Comparison of ENCODE assay signal across 25 cellular contexts in genomic region chr19:34182125-34182524, GRCh38. TPM values are rescaled to one million over a fixed set of nuclear protein-coding genes. Genes with fewer than 3 reads are reported as not detected.
DNase-seq lines count a peak whose midpoint lies in the region; ATAC-seq, FAIRE-seq and TF ChIP-seq lines count a peak whose summit lies in the region.
"Had no signal": no experiment of that assay in that cellular context is flagged by ENCODE, and none has a peak within 500 bp of the region (broad histone marks: within the 10 kb centered on the region; RNA-seq: fewer than 3 reads in every experiment).

No MANE protein-coding gene starts in this region.

- no peaks in the 10 kb centered on the region for H3K9me3 ChIP-seq in CD4-positive, alpha-beta memory T cell (ENCODE audit: control insufficient read depth in 1 of 2, low read length in 2 of 2)
- H3K9me3 ChIP-seq in K562 (replicated peaks; ENCODE audit: control insufficient read depth, insufficient read depth, low read depth, low read length): no peaks in the 10 kb centered on the region
- no peaks in the 10 kb centered on the region for H3K9me3 ChIP-seq in Karpas-422 (ENCODE audit: low read length)
- H3K9me3 ChIP-seq: left lung had no signal

- H3K27ac ChIP-seq in C4-2B (peak overlapping the region; percentile 46), K562 (ENCODE audit: extremely low read depth, low read depth, low read length) (no peak overlapping the region), Karpas-422 (ENCODE audit: low read length) (no peak overlapping the region)
- H3K27ac ChIP-seq in CD4-positive, alpha-beta memory T cell (ENCODE audit: low read depth, low read length): no peak overlapping the region
- H3K27ac ChIP-seq: coronary artery, left lung, SK-N-MC had no signal

- H3K9me1 ChIP-seq in K562 (ENCODE audit: control insufficient read depth, insufficient read depth, low read length): peaks cover 2% of the 10 kb centered on the region

- no peaks in the 10 kb centered on the region for H3K27me3 ChIP-seq in CD4-positive, alpha-beta memory T cell (ENCODE audit: insufficient read depth, low read length)
- H3K27me3 ChIP-seq in K562 (ENCODE audit: control insufficient read depth in 2 of 2, insufficient read depth in 2 of 2, low read length in 2 of 2) (no peaks in the 10 kb centered on the region), Karpas-422 (ENCODE audit: low read length) (no peaks in the 10 kb centered on the region)
- H3K27me3 ChIP-seq: left lung had no signal

- H3K9me2 ChIP-seq in Karpas-422 (replicated peaks; ENCODE audit: insufficient read depth, low read length): no peaks in the 10 kb centered on the region

- H4K20me1 ChIP-seq in K562 (replicated peaks; ENCODE audit: control insufficient read depth, insufficient read depth, low read length): peaks cover 31% of the 10 kb centered on the region
- peaks cover 87% of the 10 kb centered on the region for H4K20me1 ChIP-seq in Karpas-422 (ENCODE audit: insufficient read depth, low read depth, low read length)

- H3K4me3 Mint-ChIP-seq in CD4-positive, alpha-beta memory T cell: peak overlapping the region in 6 of 8 donors; percentile 23 to 67 (median 54)
- peak overlapping the region; percentile 23 for H3K4me3 Mint-ChIP-seq in natural killer cell treated with Interleukin-12 subunit alpha and Interleukin-12 subunit beta and Interleukin-15 and Interleukin-18, amount 100 ng/mL, for 72 hours
- H3K4me3 Mint-ChIP-seq: activated CD4-positive, alpha-beta memory T cell treated with anti-CD3 and anti-CD28 coated beads for 36 hours; H9 had no signal

- TF ChIP-seq POLR2A in K562 (conservative IDR thresholded peaks at IDR 0.05): no peak
- no peak for TF ChIP-seq POLR2A in GM12891 (IDR thresholded peaks at IDR 0.05; ENCODE audit: low read depth, low read length)

- H3K9ac ChIP-seq in K562 (ENCODE audit: insufficient read depth in 1 of 2, low read depth in 2 of 2, low read length in 2 of 2) (no peak overlapping the region), Karpas-422 (ENCODE audit: low read length) (no peak overlapping the region)

- H2AFZ ChIP-seq in K562 (ENCODE audit: low read depth, low read length): no peak overlapping the region
- no peak overlapping the region for H2AFZ ChIP-seq in Karpas-422 (ENCODE audit: low read length)

- H3K4me2 ChIP-seq in K562 (ENCODE audit: insufficient read depth, low read length) (no peak overlapping the region), Karpas-422 (ENCODE audit: low read depth, low read length, poor library complexity, severe bottlenecking) (no peak overlapping the region)

- no peak for TF ChIP-seq RAD21 in K562 (CRISPR knock-in tag; conservative IDR thresholded peaks at IDR 0.05 in 1 of 2, IDR thresholded peaks at IDR 0.05 in 1 of 2)

- no peaks in the 10 kb centered on the region for H3K36me3 ChIP-seq in CD4-positive, alpha-beta memory T cell (ENCODE audit: insufficient read depth, low read length)
- peaks cover 25% of the 10 kb centered on the region for H3K36me3 ChIP-seq in K562 (ENCODE audit: control insufficient read depth, insufficient read depth, low read length)
- H3K36me3 ChIP-seq in Karpas-422 (ENCODE audit: insufficient read depth, low read length): peaks cover 18% of the 10 kb centered on the region; the same call in 1 of the 2 replicates
- H3K36me3 ChIP-seq: left lung had no signal

- in situ Hi-C loops in K562 (cut with MboI): no loop called here

- CTCF ChIA-PET in CD4-positive, alpha-beta memory T cell (lab: Charles Lee; ENCODE audit: partially characterized antibody): no interaction called here
- CTCF ChIA-PET in K562 (lab: Yijun Ruan, JAX; ENCODE audit: low intra/inter-chr PET ratio): no interaction called here

- H3K4me1 ChIP-seq in CD4-positive, alpha-beta memory T cell (ENCODE audit: insufficient read depth, low read length): peaks cover 97% of the 10 kb centered on the region
- peaks cover 10 to 28% of the 10 kb centered on the region in 2 experiments for H3K4me1 ChIP-seq in K562 (replicated peaks in 1 of 2; ENCODE audit: control insufficient read depth in 2 of 2, insufficient read depth in 2 of 2, low read length in 2 of 2)
- H3K4me1 ChIP-seq in Karpas-422 (ENCODE audit: low read length): peaks cover 57% of the 10 kb centered on the region

- FAIRE-seq in K562 (lab: Jason Lieb, UNC) (no peak), GM12891 (lab: Jason Lieb, UNC) (no peak)
- FAIRE-seq: astrocyte had no signal

- H3K27ac Mint-ChIP-seq in CD4-positive, alpha-beta memory T cell: peak overlapping the region in 4 of 7 donors; percentile 23 to 42 (median 29)
- peak overlapping the region; percentile 38 to 39 for H3K27ac Mint-ChIP-seq in natural killer cell treated with Interleukin-12 subunit alpha and Interleukin-12 subunit beta and Interleukin-15 and Interleukin-18, amount 100 ng/mL, for 72 hours

- no peak for TF ChIP-seq CTCF in C4-2B (conservative IDR thresholded peaks at IDR 0.05)
- TF ChIP-seq CTCF in K562 (IDR thresholded peaks at IDR 0.05 in 2 of 3, conservative IDR thresholded peaks at IDR 0.05 in 1 of 3; ENCODE audit: insufficient read depth in 2 of 3, low read depth in 1 of 3, low read length in 3 of 3): no peak

- intact Hi-C loops in CD4-positive, alpha-beta memory T cell (cut with micrococcal nuclease): no loop called here
- intact Hi-C loops in K562 (cut with micrococcal nuclease): no loop called here

- peaks cover 25 to 40% of the 10 kb centered on the region in 2 donors for H3K36me3 Mint-ChIP-seq in CD4-positive, alpha-beta memory T cell
- H3K36me3 Mint-ChIP-seq in natural killer cell treated with Interleukin-12 subunit alpha and Interleukin-12 subunit beta and Interleukin-15 and Interleukin-18, amount 100 ng/mL, for 72 hours: peaks cover 22% of the 10 kb centered on the region

- H3K4me1 Mint-ChIP-seq in CD4-positive, alpha-beta memory T cell: peaks cover 57 to 94% (median 79%) of the 10 kb centered on the region in 4 donors
- peaks cover 54 to 63% of the 10 kb centered on the region in 2 donors for H3K4me1 Mint-ChIP-seq in natural killer cell treated with Interleukin-12 subunit alpha and Interleukin-12 subunit beta and Interleukin-15 and Interleukin-18, amount 100 ng/mL, for 72 hours (ENCODE audit: low read depth in 2 of 2)

- H3K79me2 ChIP-seq in K562 (ENCODE audit: control insufficient read depth, insufficient read depth, low read length) (peaks cover 99% of the 10 kb centered on the region), Karpas-422 (ENCODE audit: low read length) (peaks cover 100% of the 10 kb centered on the region)

- POLR2A ChIA-PET in CD4-positive, alpha-beta memory T cell (lab: Charles Lee; ENCODE audit: partially characterized antibody): interaction anchor here (1.2 kb wide), 1 partner anchor 10 kb away, joined by 5 read pairs; the partner anchor contains the start of gene LSM14A
- POLR2A ChIA-PET in K562 (lab: Yijun Ruan, JAX): interaction anchor here (1.0 to 1.6 kb wide), 2 partner anchors 9 to 23 kb away, joined by 3 to 4 read pairs; no protein-coding TSS in a partner anchor

- TF ChIP-seq EP300 in K562 (IDR thresholded peaks at IDR 0.05; ENCODE audit: low read length): no peak

- no peak for DNase-seq in CD4-positive, alpha-beta memory T cell
- no peak for DNase-seq in K562 (ENCODE audit: extremely low read depth in 1 of 4, low spot score in 3 of 4)
- DNase-seq in natural killer cell treated with Interleukin-12 subunit alpha and Interleukin-12 subunit beta and Interleukin-15 and Interleukin-18, amount 100 ng/mL, for 72 hours (ENCODE audit: low spot score): no peak
- no peak for DNase-seq in GM12891 (ENCODE audit: insufficient read length, low spot score)
- DNase-seq in Karpas-422: no peak
- no peak for DNase-seq in AG20443 (ENCODE audit: low spot score)
- no peak for DNase-seq in C1 segment of cervical spinal cord (lab: John Stamatoyannopoulos, UW)
- DNase-seq: activated CD4-positive, alpha-beta memory T cell treated with anti-CD3 and anti-CD28 coated beads for 36 hours; activated effector memory CD4-positive, alpha-beta T cell treated with Interleukin-2 at 50 U/mL for 16 hours; effector memory CD4-positive, alpha-beta T cell; glutamatergic neuron; H9; islet precursor cell; left lung; NCI-H1436; NCI-H2081; NCI-H526; NK-92 treated with Interleukin-12 subunit alpha and Interleukin-12 subunit beta, amount 100 ng/mL, for 24 hours; occipital lobe; stimulated activated naive CD4-positive, alpha-beta T cell had no signal

- no peak overlapping the region for H3K4me3 ChIP-seq in CD4-positive, alpha-beta memory T cell (ENCODE audit: low read length in 2 of 2)
- H3K4me3 ChIP-seq in K562 (no peak overlapping the region), Karpas-422 (ENCODE audit: low read length) (no peak overlapping the region)
- H3K4me3 ChIP-seq: coronary artery, left lung, SK-N-MC had no signal

- no peak for ATAC-seq in K562
- ATAC-seq in natural killer cell treated with Interleukin-12 subunit alpha and Interleukin-12 subunit beta and Interleukin-15 and Interleukin-18, amount 100 ng/mL, for 72 hours: no peak
- ATAC-seq: left lung, PC-3 had no signal

- H3K9me3 Mint-ChIP-seq in CD4-positive, alpha-beta memory T cell: no peaks in the 10 kb centered on the region
- no peaks in the 10 kb centered on the region for H3K9me3 Mint-ChIP-seq in natural killer cell treated with Interleukin-12 subunit alpha and Interleukin-12 subunit beta and Interleukin-15 and Interleukin-18, amount 100 ng/mL, for 72 hours
- H3K9me3 Mint-ChIP-seq: activated CD4-positive, alpha-beta memory T cell treated with anti-CD3 and anti-CD28 coated beads for 36 hours; H9 had no signal

- H3K27me3 Mint-ChIP-seq in CD4-positive, alpha-beta memory T cell: no peaks in the 10 kb centered on the region
- no peaks in the 10 kb centered on the region for H3K27me3 Mint-ChIP-seq in natural killer cell treated with Interleukin-12 subunit alpha and Interleukin-12 subunit beta and Interleukin-15 and Interleukin-18, amount 100 ng/mL, for 72 hours
- H3K27me3 Mint-ChIP-seq: activated CD4-positive, alpha-beta memory T cell treated with anti-CD3 and anti-CD28 coated beads for 36 hours had no signal

- no TSS peak for BruUV-seq in K562 (replicated peaks; lab: Mats Ljungman, UMichigan)

RNA-seq across cellular contexts. Expression of gene LSM14A, which starts 9.8 kb away (rescaled TPM):
- total RNA-seq in CD4-positive, alpha-beta memory T cell: 100 to 1,000 TPM; 158 to 168 TPM
- polyA plus RNA-seq in CD4-positive, alpha-beta memory T cell: 100 to 1,000 TPM; 172 to 176 TPM
- total RNA-seq in K562 (2011; cell fraction: chromatin; rRNA removed; ENCODE audit: low replicate concordance): 64.2 and 98.3 TPM in 2 replicates
- 52.0 and 54.5 TPM in 2 replicates for total RNA-seq in K562 (2011; cell fraction: nucleolus; rRNA removed)
- 63.2 and 73.9 TPM in 2 replicates for total RNA-seq in K562 (2011; cell fraction: nucleoplasm; rRNA removed)
- 95.1 and 111 TPM in 2 replicates for total RNA-seq in K562 (2014; rRNA removed)
- total RNA-seq in K562 (2014; rRNA removed; fragmentation: Illumina TruSeq; extraction: Trizol): 86.6 and 88.2 TPM in 2 replicates
- 90.7 and 93.9 TPM in 2 replicates for total RNA-seq in K562 (2015; rRNA removed; fragmentation: Illumina TruSeq; extraction: Trizol)
- 78.5 and 95.2 TPM in 2 replicates for total RNA-seq in K562 (2021)
- 118 and 129 TPM in 2 replicates for polyA plus RNA-seq in K562 (2011; rRNA removed)
- 116 and 133 TPM in 2 replicates for polyA plus RNA-seq in K562 (2011; cell fraction: cytosol; rRNA removed)
- polyA plus RNA-seq in K562 (2011; cell fraction: nucleus; rRNA removed): 41.7 and 49.3 TPM in 2 replicates
- 90.9 and 131 TPM in 2 replicates for polyA plus RNA-seq in K562 (2012)
- polyA plus RNA-seq in K562 (2014; fragmentation: Illumina TruSeq; extraction: Trizol): 95.7 and 105 TPM in 2 replicates
- polyA plus RNA-seq in K562 (2014; fragmentation: Nextera tagmentation; extraction: Ambion mirVana): 10 to 100 TPM; 19.5 to 25.7 TPM
- 150 and 179 TPM in 2 replicates for polyA plus RNA-seq in K562 (2014; rRNA removed)
- polyA minus RNA-seq in K562 (2011; rRNA and poly(A)+ RNA removed): 160 and 181 TPM in 2 replicates
- 57.2 and 71.0 TPM in 2 replicates for polyA minus RNA-seq in K562 (2011; cell fraction: cytosol; rRNA and poly(A)+ RNA removed)
- 53.3 and 75.0 TPM in 2 replicates for polyA minus RNA-seq in K562 (2011; cell fraction: nucleus; rRNA and poly(A)+ RNA removed)
- 100 to 1,000 TPM; 119 to 135 TPM for total RNA-seq in natural killer cell treated with Interleukin-12 subunit alpha and Interleukin-12 subunit beta and Interleukin-15 and Interleukin-18, amount 100 ng/mL, for 72 hours
- polyA plus RNA-seq in GM12891 (2012; ENCODE audit: low read depth, missing spikeins): 77.8 TPM
- 171 and 205 TPM in 2 replicates for total RNA-seq in Karpas-422 (2014; rRNA removed; shearing (Covaris generic); ENCODE audit: low replicate concordance)
